In the genomic region with DNA sequence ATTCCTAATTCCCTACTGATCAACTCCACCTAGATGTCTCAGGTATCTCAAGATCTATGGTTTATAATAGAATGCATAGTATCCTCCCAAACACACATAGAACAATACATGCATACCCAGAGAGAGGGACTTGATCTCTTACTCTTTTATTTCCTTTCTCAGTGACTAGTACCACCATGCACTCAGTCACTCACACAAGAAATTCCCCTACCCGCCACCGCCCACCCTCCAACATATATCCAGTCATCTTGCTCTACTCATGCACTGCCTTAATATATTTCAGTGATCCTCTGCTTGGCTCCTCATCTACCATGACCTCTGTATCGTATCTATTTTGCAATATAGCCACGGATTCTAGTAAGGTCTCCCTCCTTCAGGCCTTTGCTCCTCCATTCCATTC, we compare ENCODE assay signal across 24 cellular contexts.
"Had no signal": no experiment of that assay in that cellular context is flagged by ENCODE, and none has a peak within 500 bp of the region (broad histone marks: within the 10 kb centered on the region; RNA-seq: fewer than 3 reads in every experiment).

No MANE protein-coding gene starts in this region.

- H3K9me3 ChIP-seq: esophagus muscularis mucosa, gastroesophageal sphincter, heart left ventricle, left lung, lower lobe of right lung, mucosa of descending colon had no signal

- ATAC-seq: foreskin keratinocyte, gastroesophageal sphincter, heart left ventricle, left cardiac atrium, left lung, left ventricle myocardium superior, lower lobe of right lung, mucosa of descending colon had no signal

- H3K4me3 Mint-ChIP-seq: immature natural killer cell, mesothelial cell of epicardium, naive B cell had no signal

- DNase-seq: dermis blood vessel endothelial cell; dorsolateral prefrontal cortex; effector CD4-positive, alpha-beta T cell; effector memory CD4-positive, alpha-beta T cell; foreskin keratinocyte; heart left ventricle; hypothalamus; immature natural killer cell; islet precursor cell; left cardiac atrium; left lung; left ventricle myocardium superior; lower lobe of right lung; mesenchymal stem cell; mucosa of descending colon; naive B cell had no signal

- H3K27ac Mint-ChIP-seq: immature natural killer cell, mesothelial cell of epicardium, naive B cell had no signal

- H3K36me3 ChIP-seq: esophagus muscularis mucosa, gastroesophageal sphincter, heart left ventricle, left lung, lower lobe of right lung had no signal

- H3K4me3 ChIP-seq: coronary artery, dorsolateral prefrontal cortex, esophagus muscularis mucosa, gastroesophageal sphincter, heart left ventricle, hepatocyte, left lung, lower lobe of right lung, mucosa of descending colon had no signal

- H3K9me3 Mint-ChIP-seq: mesothelial cell of epicardium had no signal

- H3K4me1 ChIP-seq: esophagus muscularis mucosa, foreskin keratinocyte, gastroesophageal sphincter, heart left ventricle, left lung, lower lobe of right lung had no signal

- FAIRE-seq: colon, endothelial cell of umbilical vein, frontal cortex had no signal

- H3K4me1 Mint-ChIP-seq: immature natural killer cell, naive B cell had no signal

- H3K27me3 ChIP-seq: dorsolateral prefrontal cortex, esophagus muscularis mucosa, foreskin keratinocyte, gastroesophageal sphincter, heart left ventricle, hepatocyte, left lung had no signal

- H3K36me3 Mint-ChIP-seq: immature natural killer cell, mesothelial cell of epicardium, naive B cell had no signal

- H3K27ac ChIP-seq: coronary artery, dorsolateral prefrontal cortex, esophagus muscularis mucosa, foreskin keratinocyte, gastroesophageal sphincter, heart left ventricle, hepatocyte, left lung, lower lobe of right lung had no signal
